Comparison of ENCODE assay signal across 8 cellular contexts in the genomic region with DNA sequence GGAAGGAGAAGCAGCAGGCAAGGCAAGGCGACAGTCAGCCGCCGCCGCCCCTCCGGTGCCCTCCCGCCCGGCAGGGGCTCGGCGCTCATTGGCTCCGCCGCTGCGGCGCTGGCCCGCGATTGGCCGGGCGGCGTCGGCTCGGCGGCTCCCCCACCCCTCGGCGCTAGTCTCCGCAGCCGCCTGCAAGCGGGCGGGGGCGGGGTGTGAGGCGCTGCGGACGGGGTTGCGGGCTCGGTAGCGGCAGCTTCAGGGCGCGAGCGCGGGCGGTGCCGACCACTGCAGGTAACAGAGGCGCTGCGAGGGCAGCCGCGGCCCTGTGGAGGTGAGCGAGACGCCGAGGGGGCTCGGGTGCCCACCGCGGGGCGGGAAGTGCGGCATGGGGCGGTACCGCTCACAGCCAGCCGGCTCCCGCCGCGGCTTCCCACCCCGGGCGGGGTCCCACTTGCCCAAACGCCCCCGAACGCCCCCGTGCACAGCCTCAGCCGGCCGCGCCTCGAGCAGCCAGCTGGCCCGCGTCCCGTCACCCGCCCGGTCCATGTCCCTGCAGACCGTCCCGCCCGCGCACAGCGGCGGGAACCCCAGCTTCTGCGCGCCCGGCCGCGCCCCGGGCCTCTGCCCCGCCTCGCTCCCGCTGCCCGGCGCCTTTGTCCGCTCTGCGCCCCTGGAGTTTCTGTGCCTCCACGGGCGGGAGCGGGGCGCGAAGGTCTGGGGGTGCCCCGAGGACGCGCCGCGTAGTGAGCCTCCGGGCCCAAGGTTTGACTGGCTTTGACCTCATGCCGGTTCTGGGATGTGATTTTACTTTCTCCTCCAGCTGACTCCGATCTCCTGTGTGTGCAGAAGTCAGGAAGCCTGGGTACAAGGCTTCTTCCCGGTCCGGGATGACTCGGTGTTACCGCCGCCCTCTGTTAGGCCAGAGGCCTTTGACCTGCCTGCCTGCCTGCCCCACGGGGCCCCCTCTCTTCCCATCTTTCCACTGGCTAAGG. TPM values are rescaled to one million over a fixed set of nuclear protein-coding genes. Genes with fewer than 3 reads are reported as not detected.
DNase-seq lines count a peak whose midpoint lies in the region; ATAC-seq and TF ChIP-seq lines count a peak whose summit lies in the region.

A gene (plus strand): TSS at position 166 of the 983 bp plus-strand sequence. CDS start 4,480 bp downstream, outside the sequence.

- H3K9ac ChIP-seq in PC-3 (ENCODE audit: low read length) (peak within 1 kb of the TSS; percentile 76), muscle layer of colon (ENCODE audit: low read length) (peak within 1 kb of the TSS; percentile 65)

- intact Hi-C loops in PC-3 (cut with micrococcal nuclease) = loop anchor here (1.0 kb wide), 1 partner anchor 49 kb away; a partner anchor contains a TSS
- intact Hi-C loops in esophagus muscularis mucosa (cut with DNase I) = loop anchor here (2.0 to 10.0 kb wide), 2 partner anchors 49 to 109 kb away; a partner anchor contains a TSS

- H3K9me3 ChIP-seq in PC-3 (ENCODE audit: low read length) (no peaks in the 10 kb centered on the region), esophagus muscularis mucosa (no peaks in the 10 kb centered on the region), muscle layer of colon (ENCODE audit: low read length) (no peaks in the 10 kb centered on the region)

- ATAC-seq in GM21515 (IDR thresholded peaks at IDR 0.05; ENCODE audit: unreplicated experiment) (peak; percentile 96), PC-3 (peak; percentile 96)

- H2AFZ ChIP-seq in PC-3 (ENCODE audit: low read length) = peak within 1 kb of the TSS; percentile 98

- H3K79me2 ChIP-seq in PC-3 (ENCODE audit: low read length) = peaks cover 8% of the 10 kb centered on the region; the same call in 1 of the 2 replicates

- BruUV-seq in PC-3 (replicated peaks; lab: Mats Ljungman, UMichigan) = no TSS peak

- H3K4me3 ChIP-seq in PC-3 (ENCODE audit: low read length) (peak within 1 kb of the TSS; percentile 93), esophagus muscularis mucosa (peak within 1 kb of the TSS; percentile 81 to 100 (median 92)), muscle layer of colon (ENCODE audit: low read depth in 1 of 2, low read length in 2 of 2) (peak within 1 kb of the TSS; percentile 70 to 85)

- under 1% methylated on average over 20 of the region's 111 CpGs for WGBS in esophagus muscularis mucosa

- POLR2A ChIA-PET in PC-3 (lab: Charles Lee; ENCODE audit: unreplicated experiment) = interaction anchor here (0.6 kb wide), 1 partner anchor 469 kb away, joined by 4 read pairs; no protein-coding TSS in a partner anchor

- H3F3A ChIP-seq in PC-3 (ENCODE audit: low read length, unreplicated experiment) = no peaks in the 10 kb centered on the region

- no peaks in the 10 kb centered on the region for H4K20me1 ChIP-seq in PC-3 (ENCODE audit: low read length)

- H3K4me2 ChIP-seq in PC-3 (ENCODE audit: low read length) = peak within 1 kb of the TSS; percentile 89

- no peak for TF ChIP-seq POLR2A in esophagus muscularis mucosa (IDR thresholded peaks at IDR 0.05; ENCODE audit: low read depth)

- CTCF ChIA-PET in PC-3 (lab: Charles Lee) = no interaction called here

- peak; percentile 77 for DNase-seq in DMS114 treated with DMSO at 0.1 percent for 48 hours (lab: John Stamatoyannopoulos, UW; ENCODE audit: unreplicated experiment)
- peak; percentile 88 for DNase-seq in HuH-7 (ENCODE audit: low spot score)
- DNase-seq in PC-3 = peak; percentile 94
- DNase-seq in activated T-cell treated with anti-CD3 and anti-CD28 coated beads, Interleukin-2, amount 50 U/mL, for 1 hour = peak; percentile 86
- peak; percentile 93 for DNase-seq in esophagus muscularis mucosa (ENCODE audit: extremely low spot score)
- DNase-seq in stimulated activated CD8-positive, alpha-beta memory T cell treated with anti-CD3 and anti-CD28 coated beads, Interleukin-4, amount 100 ng/mL, for 48 hours = peak; percentile 84

- TF ChIP-seq EP300 in esophagus muscularis mucosa (IDR thresholded peaks at IDR 0.05) = no peak

- no peaks in the 10 kb centered on the region for H3K9me2 ChIP-seq in PC-3 (replicated peaks; ENCODE audit: low read length)

- no peak within 1 kb of the TSS for H3K27ac ChIP-seq in PC-3 (ENCODE audit: low read length)
- H3K27ac ChIP-seq in esophagus muscularis mucosa (replicated peaks in 1 of 4) = peak within 1 kb of the TSS; percentile 80 to 89 (median 84)
- H3K27ac ChIP-seq in muscle layer of colon (ENCODE audit: low read depth, low read length) = peak within 1 kb of the TSS; percentile 61

- H3K27me3 ChIP-seq in PC-3 (ENCODE audit: low read length) (no peaks in the 10 kb centered on the region), esophagus muscularis mucosa (no peaks in the 10 kb centered on the region), muscle layer of colon (ENCODE audit: control insufficient read depth in 1 of 2, insufficient read depth in 2 of 2, low read length in 2 of 2) (no peaks in the 10 kb centered on the region)

- H3K36me3 ChIP-seq in PC-3 (ENCODE audit: low read depth, low read length) (no peaks in the 10 kb centered on the region), esophagus muscularis mucosa (peaks cover 0 to 8% (median 2%) of the 10 kb centered on the region in 4 donors), muscle layer of colon (ENCODE audit: insufficient read depth, low read length) (no peaks in the 10 kb centered on the region)

- H3K4me1 ChIP-seq in PC-3 (ENCODE audit: insufficient read depth, low read length) = peaks cover 6% of the 10 kb centered on the region; the same call in 1 of the 2 replicates
- H3K4me1 ChIP-seq in esophagus muscularis mucosa = peaks cover 0 to 21% (median 13%) of the 10 kb centered on the region in 4 donors
- H3K4me1 ChIP-seq in muscle layer of colon (ENCODE audit: insufficient read depth, low read length) = peaks cover 7% of the 10 kb centered on the region

- TF ChIP-seq CTCF in PC-3 (conservative IDR thresholded peaks at IDR 0.05; ENCODE audit: low read depth, low read length) (no peak), esophagus muscularis mucosa (IDR thresholded peaks at IDR 0.05) (no peak)

RNA-seq across cellular contexts. Expression of the gene that starts here (rescaled TPM):
- total RNA-seq in PC-3 (2014; rRNA removed) = 4.8 and 6.1 TPM in 2 replicates
- 1 to 10 TPM; 5.0 to 7.5 (median 6.3) TPM for total RNA-seq in esophagus muscularis mucosa
